16 cellular contexts compared by ENCODE assay signal in genomic region chr14:100522616-100523021, GRCh38.
DNase-seq lines count a peak whose midpoint lies in the region; ATAC-seq and TF ChIP-seq lines count a peak whose summit lies in the region.
"Had no signal": no experiment of that assay in that cellular context is flagged by ENCODE, and none has a peak within 500 bp of the region (broad histone marks: within the 10 kb centered on the region; RNA-seq: fewer than 3 reads in every experiment).

No MANE protein-coding gene starts in this region.

- H3K27me3 Mint-ChIP-seq in activated CD4-positive, alpha-beta T cell treated with anti-CD3 and anti-CD28 coated beads, Interleukin-2, amount 10 ng/mL, durations not matched to agents 24 days and 14 days: peaks cover 7% of the 10 kb centered on the region
- H3K27me3 Mint-ChIP-seq in activated naive CD8-positive, alpha-beta T cell treated with anti-CD3 and anti-CD28 coated beads, Interleukin-2, amount 50 U/mL, for 24 hours: no peaks in the 10 kb centered on the region
- no peaks in the 10 kb centered on the region for H3K27me3 Mint-ChIP-seq in activated T-helper 17 cell treated with anti-CD3 and anti-CD28 coated beads, Interleukin-2, amount 50 U/mL, for 72 hours

- peaks cover 0 to 11% (median 0%) of the 10 kb centered on the region in 3 donors for H3K36me3 ChIP-seq in Peyer's patch
- H3K36me3 ChIP-seq: BE2C had no signal

- H3K27me3 ChIP-seq in Peyer's patch: no peaks in the 10 kb centered on the region
- H3K27me3 ChIP-seq: BE2C had no signal

- TF ChIP-seq CTCF in Peyer's patch (IDR thresholded peaks at IDR 0.05): no peak

- intact Hi-C loops in activated CD4-positive, alpha-beta T cell treated with anti-CD3 and anti-CD28 coated beads, Interleukin-2, amount 10 ng/mL, durations not matched to agents 24 days and 14 days (cut with micrococcal nuclease): no loop called here

- no peak overlapping the region for H3K4me3 Mint-ChIP-seq in activated CD4-positive, alpha-beta T cell treated with anti-CD3 and anti-CD28 coated beads, Interleukin-2, amount 10 ng/mL, durations not matched to agents 24 days and 14 days
- H3K4me3 Mint-ChIP-seq in activated naive CD8-positive, alpha-beta T cell treated with anti-CD3 and anti-CD28 coated beads, Interleukin-2, amount 50 U/mL, for 24 hours: no peak overlapping the region
- no peak overlapping the region for H3K4me3 Mint-ChIP-seq in activated T-helper 17 cell treated with anti-CD3 and anti-CD28 coated beads, Interleukin-2, amount 50 U/mL, for 72 hours
- H3K4me3 Mint-ChIP-seq: nephron; T-helper 1 cell treated with Interleukin-12 subunit alpha and Interleukin-12 subunit beta and Interleukin-4 antibody, amounts not matched to agents 30 μg/mL and 1 μg/mL, for 36 hours had no signal

- H3K4me1 Mint-ChIP-seq in activated CD4-positive, alpha-beta T cell treated with anti-CD3 and anti-CD28 coated beads, Interleukin-2, amount 10 ng/mL, durations not matched to agents 24 days and 14 days: no peaks in the 10 kb centered on the region
- H3K4me1 Mint-ChIP-seq in activated naive CD8-positive, alpha-beta T cell treated with anti-CD3 and anti-CD28 coated beads, Interleukin-2, amount 50 U/mL, for 24 hours: no peaks in the 10 kb centered on the region
- no peaks in the 10 kb centered on the region for H3K4me1 Mint-ChIP-seq in activated T-helper 17 cell treated with anti-CD3 and anti-CD28 coated beads, Interleukin-2, amount 50 U/mL, for 72 hours

- H3K9me3 ChIP-seq in Peyer's patch: no peaks in the 10 kb centered on the region
- H3K9me3 ChIP-seq: BE2C had no signal

- no peak overlapping the region for H3K4me3 ChIP-seq in Peyer's patch

- peak; percentile 34 for DNase-seq in AG20443 (ENCODE audit: low spot score)
- DNase-seq in H4 (ENCODE audit: low spot score): peak; percentile 1
- DNase-seq in Peyer's patch: peak in 2 of 3 donors; percentile 27 to 37
- peak; percentile 50 for DNase-seq in islet precursor cell
- no peak for DNase-seq in activated CD4-positive, alpha-beta T cell treated with anti-CD3 and anti-CD28 coated beads, Interleukin-2, amount 10 ng/mL, durations not matched to agents 24 days and 14 days
- DNase-seq in activated naive CD8-positive, alpha-beta T cell treated with anti-CD3 and anti-CD28 coated beads, Interleukin-2, amount 50 U/mL, for 24 hours: no peak
- DNase-seq in inferior parietal cortex (ENCODE audit: extremely low spot score): no peak
- DNase-seq: activated CD4-positive, alpha-beta T cell treated with anti-CD3 and anti-CD28 coated beads, Interleukin-2, amount 50 U/mL, for 1 hour; activated effector memory CD4-positive, alpha-beta T cell treated with anti-CD3 and anti-CD28 coated beads, Interleukin-2, amount 50 U/mL, for 16 hours; BE2C; effector CD4-positive, alpha-beta T cell; Kasumi-1; stimulated activated naive CD8-positive, alpha-beta T cell treated with anti-CD3 and anti-CD28 coated beads, Interleukin-15, Interleukin-2, amounts not matched to agents 100 U/mL and 50 U/mL, for 24 hours had no signal

- H3K27ac ChIP-seq in Peyer's patch: no peak overlapping the region

- H3K27ac Mint-ChIP-seq in activated CD4-positive, alpha-beta T cell treated with anti-CD3 and anti-CD28 coated beads, Interleukin-2, amount 10 ng/mL, durations not matched to agents 24 days and 14 days: no peak overlapping the region
- H3K27ac Mint-ChIP-seq in activated naive CD8-positive, alpha-beta T cell treated with anti-CD3 and anti-CD28 coated beads, Interleukin-2, amount 50 U/mL, for 24 hours: no peak overlapping the region
- H3K27ac Mint-ChIP-seq in activated T-helper 17 cell treated with anti-CD3 and anti-CD28 coated beads, Interleukin-2, amount 50 U/mL, for 72 hours: no peak overlapping the region
- H3K27ac Mint-ChIP-seq: nephron; T-helper 1 cell treated with Interleukin-12 subunit alpha and Interleukin-12 subunit beta and Interleukin-4 antibody, amounts not matched to agents 30 μg/mL and 1 μg/mL, for 36 hours had no signal

- no peaks in the 10 kb centered on the region for H3K9me3 Mint-ChIP-seq in activated CD4-positive, alpha-beta T cell treated with anti-CD3 and anti-CD28 coated beads, Interleukin-2, amount 10 ng/mL, durations not matched to agents 24 days and 14 days
- no peaks in the 10 kb centered on the region for H3K9me3 Mint-ChIP-seq in activated naive CD8-positive, alpha-beta T cell treated with anti-CD3 and anti-CD28 coated beads, Interleukin-2, amount 50 U/mL, for 24 hours
- no peaks in the 10 kb centered on the region for H3K9me3 Mint-ChIP-seq in activated T-helper 17 cell treated with anti-CD3 and anti-CD28 coated beads, Interleukin-2, amount 50 U/mL, for 72 hours
- H3K9me3 Mint-ChIP-seq: T-helper 1 cell treated with Interleukin-12 subunit alpha and Interleukin-12 subunit beta and Interleukin-4 antibody, amounts not matched to agents 30 μg/mL and 1 μg/mL, for 36 hours had no signal

- H3K4me1 ChIP-seq in Peyer's patch: no peaks in the 10 kb centered on the region
- H3K4me1 ChIP-seq: BE2C had no signal

- no peaks in the 10 kb centered on the region for H3K36me3 Mint-ChIP-seq in activated CD4-positive, alpha-beta T cell treated with anti-CD3 and anti-CD28 coated beads, Interleukin-2, amount 10 ng/mL, durations not matched to agents 24 days and 14 days (ENCODE audit: low read depth)
- H3K36me3 Mint-ChIP-seq in activated naive CD8-positive, alpha-beta T cell treated with anti-CD3 and anti-CD28 coated beads, Interleukin-2, amount 50 U/mL, for 24 hours (ENCODE audit: low read depth): no peaks in the 10 kb centered on the region
- H3K36me3 Mint-ChIP-seq in activated T-helper 17 cell treated with anti-CD3 and anti-CD28 coated beads, Interleukin-2, amount 50 U/mL, for 72 hours (ENCODE audit: low read depth): no peaks in the 10 kb centered on the region

- TF ChIP-seq POLR2A in Peyer's patch (IDR thresholded peaks at IDR 0.05): no peak

- no peak for ATAC-seq in activated naive CD8-positive, alpha-beta T cell treated with anti-CD3 and anti-CD28 coated beads, Interleukin-2, amount 50 U/mL, for 24 hours
- ATAC-seq in activated T-helper 17 cell treated with anti-CD3 and anti-CD28 coated beads, Interleukin-2, amount 50 U/mL, for 72 hours (replicated peaks): no peak

Comparison
In these comparisons a context has a peak if more than half of its experiments do, and no peak if none do; other contexts are left out.
1. DNase-seq: peak in AG20443 (single experiment), H4 (single experiment), Peyer's patch (2 of 3) and islet precursor cell (single experiment); none in activated CD4-positive, alpha-beta T cell treated with anti-CD3 and anti-CD28 coated beads, Interleukin-2, amount 10 ng/mL, durations not matched to agents 24 days and 14 days (single experiment), activated naive CD8-positive, alpha-beta T cell treated with anti-CD3 and anti-CD28 coated beads, Interleukin-2, amount 50 U/mL, for 24 hours (single experiment) and inferior parietal cortex (single experiment).